In the genomic region with DNA sequence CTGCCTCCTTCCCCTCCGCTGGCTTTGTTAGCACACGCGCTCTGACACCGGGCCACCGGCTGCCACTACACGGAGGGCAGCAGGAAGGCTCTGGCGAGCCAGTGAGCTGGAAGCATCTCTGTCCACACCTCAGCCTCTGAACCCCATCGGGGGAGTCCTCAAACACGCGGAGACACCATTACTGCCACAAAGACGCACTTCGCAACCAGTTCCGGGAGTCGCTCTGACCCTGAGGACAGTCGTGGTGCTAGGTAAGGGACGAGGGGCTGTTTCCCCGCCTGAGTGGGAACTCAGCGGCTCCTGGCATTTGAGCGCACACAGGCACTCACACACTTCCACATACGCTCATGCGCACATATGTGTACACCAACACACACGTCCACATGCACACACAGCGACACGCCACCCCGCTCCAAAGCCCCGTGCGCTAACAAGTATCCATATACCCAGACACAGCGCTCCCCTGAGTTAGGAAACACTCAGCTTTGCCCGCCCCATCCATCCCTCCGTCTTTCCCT, we compare ENCODE assay signal across 8 cellular contexts.
DNase-seq lines count a peak whose midpoint lies in the region; ATAC-seq lines count a peak whose summit lies in the region.

No MANE protein-coding gene starts in this region.

- no peak overlapping the region for H2BK120ac ChIP-seq in neuronal stem cell (ENCODE audit: low read depth, low read length)

- H3K4ac ChIP-seq in neuronal stem cell (ENCODE audit: low read length) = peak overlapping the region; percentile 4

- ATAC-seq in GM19395 (IDR thresholded peaks at IDR 0.05; ENCODE audit: unreplicated experiment) (peak; percentile 46), HG03378 (IDR thresholded peaks at IDR 0.05; ENCODE audit: unreplicated experiment) (peak; percentile 31), T-cell (replicated peaks in 1 of 4) (peak; percentile 43 to 62 (median 46))

- H3K27me3 Mint-ChIP-seq in T-cell = peaks cover 0 to 8% of the 10 kb centered on the region in 2 donors

- H4K91ac ChIP-seq in neuronal stem cell (ENCODE audit: low read depth, low read length, poor library complexity) = peak overlapping the region; percentile 56

- H3K4me2 ChIP-seq in neuronal stem cell (ENCODE audit: insufficient read depth, low read length, poor library complexity, severe bottlenecking) = peak overlapping the region; percentile 99

- H2AFZ ChIP-seq in neuronal stem cell (ENCODE audit: low read length) = peak overlapping the region; percentile 88

- peak overlapping the region; percentile 86 to 95 (median 92) for H3K4me3 Mint-ChIP-seq in T-cell

- no peaks in the 10 kb centered on the region for H3K36me3 Mint-ChIP-seq in T-cell

- no peaks in the 10 kb centered on the region for H3K9me3 Mint-ChIP-seq in T-cell

- H2AK5ac ChIP-seq in neuronal stem cell (ENCODE audit: low read depth, low read length) = no peak overlapping the region

- H3K27ac ChIP-seq in esophagus (ENCODE audit: low read depth in 2 of 2, low read length in 1 of 2) = no peak overlapping the region
- H3K27ac ChIP-seq in neuronal stem cell (replicated peaks; ENCODE audit: low read length) = peak overlapping the region; percentile 76

- no peaks in the 10 kb centered on the region for H3K79me1 ChIP-seq in neuronal stem cell (ENCODE audit: low read depth, low read length)

- DNase-seq in D341Med (ENCODE audit: low spot score) (peak; percentile 57), T-cell (peak in 4 of 34 experiments; percentile 1 to 8 (median 4)), neuronal stem cell (ENCODE audit: low spot score) (no peak), T1000 (lab: John Stamatoyannopoulos, UW) (no peak)
- DNase-seq in activated effector memory CD4-positive, alpha-beta T cell treated with Interleukin-2 at 50 U/mL for 16 hours = no peak

- no peak overlapping the region for H4K8ac ChIP-seq in neuronal stem cell (ENCODE audit: low read depth, low read length)

- peak overlapping the region; percentile 30 to 41 for H3K4me3 ChIP-seq in esophagus (ENCODE audit: low read depth in 1 of 2, low read length in 2 of 2)
- peak overlapping the region; percentile 58 to 92 for H3K4me3 ChIP-seq in neuronal stem cell (ENCODE audit: low read length in 2 of 2)

- H3K36me3 ChIP-seq in esophagus (ENCODE audit: control insufficient read depth in 2 of 2, insufficient read depth in 2 of 2, low read length in 1 of 2) = no peaks in the 10 kb centered on the region
- peaks cover 0 to 13% of the 10 kb centered on the region in 2 donors for H3K36me3 ChIP-seq in neuronal stem cell (replicated peaks in 1 of 2; ENCODE audit: control insufficient read depth in 2 of 2, insufficient read depth in 2 of 2, low read length in 2 of 2)

- no peak overlapping the region for H2BK15ac ChIP-seq in neuronal stem cell (ENCODE audit: low read length)

- peak overlapping the region; percentile 90 for H3K9ac ChIP-seq in neuronal stem cell (ENCODE audit: low read depth, low read length, poor library complexity)

- 13 to 16% methylated on average over 30 of the region's 30 CpGs for WGBS in esophagus, 2 donors
- whole genome bisulfite sequencing in neuronal stem cell (ENCODE audit: extremely low coverage in 2 of 2, insufficient read length in 2 of 2, insufficient replicate concordance in 1 of 2), 2 donors = no CpG with 5 or more reads among the region's 30 CpGs

- H3K14ac ChIP-seq in neuronal stem cell (ENCODE audit: low read length) = peak overlapping the region; percentile 59

- H3K4me1 ChIP-seq in esophagus (ENCODE audit: control insufficient read depth in 2 of 2, insufficient read depth in 2 of 2, low read length in 1 of 2) = peaks cover 0 to 3% of the 10 kb centered on the region in 2 donors
- peaks cover 8 to 11% of the 10 kb centered on the region in 2 donors for H3K4me1 ChIP-seq in neuronal stem cell (ENCODE audit: control insufficient read depth in 2 of 2, insufficient read depth in 1 of 2, low read depth in 1 of 2, low read length in 2 of 2)

- POLR2A ChIA-PET in T-cell (lab: Charles Lee) = no interaction called here

- peak overlapping the region; percentile 31 for H2BK5ac ChIP-seq in neuronal stem cell (ENCODE audit: low read length)

- H3K4me1 Mint-ChIP-seq in T-cell = peaks cover 37 to 46% (median 40%) of the 10 kb centered on the region in 3 donors

- H3K23ac ChIP-seq in neuronal stem cell (ENCODE audit: low read depth, low read length, poor library complexity) = peak overlapping the region; percentile 26

- H3K9me3 ChIP-seq in esophagus (ENCODE audit: control insufficient read depth in 2 of 2, insufficient read depth in 1 of 2, low read depth in 1 of 2, low read length in 1 of 2) = peaks cover 0 to 2% of the 10 kb centered on the region in 2 donors
- peaks cover 0 to 7% of the 10 kb centered on the region in 2 donors for H3K9me3 ChIP-seq in neuronal stem cell (replicated peaks in 1 of 2; ENCODE audit: control insufficient read depth in 2 of 2, insufficient read depth in 1 of 2, low read depth in 1 of 2, low read length in 2 of 2)

- H3K18ac ChIP-seq in neuronal stem cell (ENCODE audit: low read length) = peak overlapping the region; percentile 98

- peaks cover 0 to 6% of the 10 kb centered on the region in 2 donors for H3K27me3 ChIP-seq in esophagus (ENCODE audit: control insufficient read depth in 1 of 2, insufficient read depth in 2 of 2, low read length in 2 of 2)
- H3K27me3 ChIP-seq in neuronal stem cell (ENCODE audit: control insufficient read depth in 3 of 3, insufficient read depth in 3 of 3, low read depth in 1 of 3, low read length in 3 of 3) = no peaks in the 10 kb centered on the region

- H2BK12ac ChIP-seq in neuronal stem cell (ENCODE audit: low read length) = peak overlapping the region; percentile 51

- peak overlapping the region; percentile 44 to 55 for H3K27ac Mint-ChIP-seq in T-cell

- CTCF ChIA-PET in T-cell (lab: Charles Lee) = interaction anchor here in 1 of 2 donors (0.6 to 1.5 kb wide), 2 partner anchors 9 to 109 kb away, joined by 3 to 4 read pairs; no protein-coding TSS in a partner anchor
